In genomic region chr7:100603697-100604077, GRCh38 we compare ENCODE assay signal across 8 cellular contexts. TPM values are rescaled to one million over a fixed set of nuclear protein-coding genes. Genes with fewer than 3 reads are reported as not detected.
DNase-seq lines count a peak whose midpoint lies in the region; TF ChIP-seq lines count a peak whose summit lies in the region.

No MANE protein-coding gene starts in this region.

- intact Hi-C loops in colonic mucosa (cut with DNase I), result loop anchor here (10.0 kb wide), 1 partner anchor 71 kb away; the partner anchor contains the start of gene GNB2

- H3K36me3 ChIP-seq in GM06990 (ENCODE audit: control insufficient read depth, insufficient read depth, low read length) (no peaks in the 10 kb centered on the region), colonic mucosa (no peaks in the 10 kb centered on the region)

- H3K4me3 ChIP-seq in GM06990 (replicated peaks; ENCODE audit: low read depth, low read length) (peak overlapping the region; percentile 54), colonic mucosa (peak overlapping the region; percentile 83)

- no peaks in the 10 kb centered on the region for H3K27me3 ChIP-seq in GM06990 (replicated peaks; ENCODE audit: control insufficient read depth, insufficient read depth, low read length)
- no peaks in the 10 kb centered on the region for H3K27me3 ChIP-seq in colonic mucosa

- H3K4me3 Mint-ChIP-seq in nephron, result peak overlapping the region; percentile 86 to 92 (median 91)

- no peaks in the 10 kb centered on the region for H3K9me3 ChIP-seq in colonic mucosa

- H3K4me1 ChIP-seq in colonic mucosa, result peaks cover 5% of the 10 kb centered on the region

- DNase-seq in GM06990 (ENCODE audit: extremely low read depth, insufficient read length), result no peak
- DNase-seq in NAMALWA (ENCODE audit: low spot score), result peak; percentile 39
- peak; percentile 27 for DNase-seq in colonic mucosa
- no peak for DNase-seq in NCI-H1092 treated with DMSO at 0.1 percent for 48 hours (lab: John Stamatoyannopoulos, UW)
- no peak for DNase-seq in NCI-H187 (lab: John Stamatoyannopoulos, UW)
- no peak for DNase-seq in NCI-H526 treated with DMSO at 0.1 percent for 48 hours (lab: John Stamatoyannopoulos, UW)
- no peak for DNase-seq in activated CD4-positive, alpha-beta T cell treated with anti-CD3 and anti-CD28 coated beads, Interleukin-2, amount 50 U/mL, for 48 hours

- peaks cover 17% of the 10 kb centered on the region for H3K36me3 Mint-ChIP-seq in nephron (ENCODE audit: low read depth)

- peaks cover 4% of the 10 kb centered on the region for H3K4me1 Mint-ChIP-seq in nephron

- H3K27ac ChIP-seq in colonic mucosa, result peak overlapping the region; percentile 65

- peak overlapping the region; percentile 89 to 99 (median 95) for H3K27ac Mint-ChIP-seq in nephron

- peak overlapping the region; percentile 53 to 55 for H3K9ac ChIP-seq in colonic mucosa (ENCODE audit: low read depth in 2 of 2, low read length in 2 of 2)

- TF ChIP-seq CTCF in GM06990 (IDR thresholded peaks at IDR 0.05; ENCODE audit: insufficient read depth, low read length, poor library complexity, severe bottlenecking) (no peak), colonic mucosa (IDR thresholded peaks at IDR 0.05) (no peak), nephron (IDR thresholded peaks at IDR 0.05; ENCODE audit: unreplicated experiment in 3 of 3) (no peak)

- no peaks in the 10 kb centered on the region for H3K27me3 Mint-ChIP-seq in nephron (ENCODE audit: low read depth)

- H3K9me3 Mint-ChIP-seq in nephron, result no peaks in the 10 kb centered on the region

RNA-seq across cellular contexts. Expression of gene PCOLCE, which starts 1.5 kb away (rescaled TPM):
- total RNA-seq in colonic mucosa, result 10 to 100 TPM; 14.7 to 23.1 TPM

RNA-seq across cellular contexts. Expression of gene MOSPD3, which starts 8.7 kb away (rescaled TPM):
- total RNA-seq in colonic mucosa, result 10 to 100 TPM; 15.1 to 16.9 TPM

RNA-seq across cellular contexts. Expression of gene FBXO24, which starts 17.6 kb away (rescaled TPM):
- total RNA-seq in colonic mucosa, result 1 to 10 TPM in 1 of 2 donors, under 1 TPM in 1; 0.21 to 1.8 TPM

RNA-seq across cellular contexts. Expression of gene LRCH4, which starts 17.8 kb away (rescaled TPM):
- total RNA-seq in colonic mucosa, result 10 to 100 TPM; 59.0 to 65.4 TPM

RNA-seq across cellular contexts. Expression of gene SAP25, which starts 30.0 kb away (rescaled TPM):
- total RNA-seq in colonic mucosa, result 1 to 10 TPM in 1 of 2 donors, under 1 TPM in 1; 0.69 to 5.5 TPM

Comparison
In these comparisons a context has a peak if more than half of its experiments do, and no peak if none do; other contexts are left out.
1. DNase-seq: peak in NAMALWA (single experiment) and colonic mucosa (single experiment); none in GM06990 (single experiment), NCI-H1092 treated with DMSO at 0.1 percent for 48 hours (single experiment), NCI-H187 (0 of 2), NCI-H526 treated with DMSO at 0.1 percent for 48 hours (single experiment) and activated CD4-positive, alpha-beta T cell treated with anti-CD3 and anti-CD28 coated beads, Interleukin-2, amount 50 U/mL, for 48 hours (0 of 2).